8 cellular contexts compared by ENCODE assay signal in genomic region chr19:50432658-50433057, GRCh38. TPM values are rescaled to one million over a fixed set of nuclear protein-coding genes. Genes with fewer than 3 reads are reported as not detected.
DNase-seq lines count a peak whose midpoint lies in the region; TF ChIP-seq lines count a peak whose summit lies in the region.

MYBPC2 (plus strand) TSS chr19:50432892; CDS start chr19:50432954, 62 bp downstream.

- peaks cover 52% of the 10 kb centered on the region for H3K27me3 ChIP-seq in skeletal muscle satellite cell (ENCODE audit: control insufficient read depth, insufficient read depth, low read length)

- peaks cover 10% of the 10 kb centered on the region for H3K4me1 ChIP-seq in skeletal muscle satellite cell (ENCODE audit: control insufficient read depth, insufficient read depth, low read length)

- peak within 1 kb of the TSS; percentile 93 for H3K4me2 ChIP-seq in skeletal muscle satellite cell (ENCODE audit: low read length)

- no peaks in the 10 kb centered on the region for H3K9me3 ChIP-seq in skeletal muscle satellite cell (replicated peaks; ENCODE audit: low read length)

- H3K36me3 ChIP-seq in skeletal muscle satellite cell (ENCODE audit: insufficient read depth, low read length) = no peaks in the 10 kb centered on the region

- TF ChIP-seq CTCF in foreskin fibroblast (IDR thresholded peaks at IDR 0.05; ENCODE audit: low read depth, low read length) = no peak

- peak within 1 kb of the TSS; percentile 26 for H3K9ac ChIP-seq in skeletal muscle satellite cell (ENCODE audit: low read depth, low read length)

- H3K4me3 ChIP-seq in foreskin fibroblast (ENCODE audit: low read depth in 1 of 2, low read length in 2 of 2) = peak within 1 kb of the TSS; percentile 51 to 67
- peak within 1 kb of the TSS; percentile 67 for H3K4me3 ChIP-seq in skeletal muscle satellite cell (ENCODE audit: low read length)

- DNase-seq in DMS 273 (lab: John Stamatoyannopoulos, UW; ENCODE audit: unreplicated experiment) = peak; percentile 45
- DNase-seq in DMS 273 treated with DMSO at 0.1 percent for 48 hours (lab: John Stamatoyannopoulos, UW) = no peak
- DNase-seq in RPMI8226 = peak; percentile 88
- no peak for DNase-seq in foreskin fibroblast
- no peak for DNase-seq in SHP77 treated with DMSO at 0.1 percent for 48 hours (lab: John Stamatoyannopoulos, UW)
- no peak for DNase-seq in UCSD-AML1 (lab: John Stamatoyannopoulos, UW; ENCODE audit: unreplicated experiment)
- no peak for DNase-seq in OCI-M2 (lab: John Stamatoyannopoulos, UW; ENCODE audit: unreplicated experiment)

RNA-seq across cellular contexts. Expression of gene MYBPC2, which starts in this region (rescaled TPM):
- 1.7 TPM in 1 of 2 replicates, not detected in the other for total RNA-seq in skeletal muscle satellite cell (2012; rRNA removed)

Comparison
In these comparisons a context has a peak if more than half of its experiments do, and no peak if none do; other contexts are left out.
1. DNase-seq: peak in DMS 273 (single experiment) and RPMI8226 (single experiment); none in DMS 273 treated with DMSO at 0.1 percent for 48 hours (single experiment), foreskin fibroblast (0 of 2), SHP77 treated with DMSO at 0.1 percent for 48 hours (single experiment), UCSD-AML1 (single experiment) and OCI-M2 (single experiment).